Comparison of ENCODE assay signal across 8 cellular contexts in the genomic region with DNA sequence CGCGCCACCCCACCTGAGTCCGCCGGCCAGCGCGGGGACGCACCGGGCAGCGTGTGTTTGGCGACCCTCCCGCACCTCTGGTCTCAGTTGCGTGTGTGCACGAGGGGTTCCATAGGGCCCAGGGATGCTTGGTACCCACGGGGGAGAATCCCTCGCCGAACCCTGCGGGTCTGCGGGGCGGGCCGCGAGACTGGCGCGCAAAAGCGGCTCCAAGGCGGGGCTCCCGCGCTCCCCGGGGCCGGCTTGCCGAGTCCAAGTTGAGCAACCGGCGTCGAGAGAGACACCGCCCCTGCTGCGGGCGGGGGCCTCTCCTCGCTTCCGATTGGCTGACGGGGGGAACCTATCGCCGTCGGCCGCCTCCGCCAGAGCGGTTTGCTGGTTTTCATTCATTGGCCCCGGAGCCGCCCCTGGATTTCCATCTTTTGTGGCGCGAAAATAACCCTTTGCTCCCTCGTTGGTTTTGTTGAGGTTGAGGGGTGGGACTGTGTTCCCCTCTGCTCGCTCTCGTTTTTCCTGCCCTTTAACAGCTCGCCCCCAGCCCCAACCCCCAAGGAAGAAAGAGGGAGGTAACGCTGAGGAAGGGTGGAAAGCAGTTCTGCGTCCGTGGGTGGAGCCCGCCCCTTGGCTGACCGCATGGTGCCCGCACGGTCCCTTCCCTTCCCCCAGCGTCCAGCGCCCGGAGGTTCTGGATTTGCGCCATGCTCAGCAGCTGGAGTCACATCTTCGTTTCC. TPM values are rescaled to one million over a fixed set of nuclear protein-coding genes. Genes with fewer than 3 reads are reported as not detected.
DNase-seq lines count a peak whose midpoint lies in the region; TF ChIP-seq lines count a peak whose summit lies in the region.

No MANE protein-coding gene starts in this region.

- H3K9ac ChIP-seq in iPS-15b (ENCODE audit: low read depth, low read length) = peak overlapping the region; percentile 90

- POLR2A ChIA-PET in HEK293T (lab: Yijun Ruan, JAX) = interaction anchor here (0.7 to 3.3 kb wide), 8 partner anchors 9 to 203 kb away, joined by 3 to 31 read pairs (median 4); no protein-coding TSS in a partner anchor

- CTCF ChIA-PET in HEK293T (lab: Yijun Ruan, JAX) = interaction anchor here (0.7 to 1.2 kb wide), 3 partner anchors 44 to 1628 kb away, joined by 3 to 5 read pairs (median 3); no protein-coding TSS in a partner anchor

- no peaks in the 10 kb centered on the region for H3K9me3 ChIP-seq in iPS-15b (ENCODE audit: control insufficient read depth, insufficient read depth, low read length)

- H3K4me3 ChIP-seq in iPS-15b (ENCODE audit: low read depth, low read length) = peak overlapping the region; percentile 79

- no peaks in the 10 kb centered on the region for H3K27me3 ChIP-seq in iPS-15b (ENCODE audit: control insufficient read depth, insufficient read depth, low read length)

- no peaks in the 10 kb centered on the region for H3K36me3 ChIP-seq in iPS-15b (ENCODE audit: control insufficient read depth, insufficient read depth, low read length)

- peaks cover 3% of the 10 kb centered on the region for H3K4me1 ChIP-seq in iPS-15b (ENCODE audit: control insufficient read depth, insufficient read depth, low read length)

- peak; percentile 78 for DNase-seq in NCI-H2029 (lab: John Stamatoyannopoulos, UW)
- DNase-seq in NCI-H2029 treated with DMSO at 0.1 percent for 48 hours (lab: John Stamatoyannopoulos, UW) = no peak
- DNase-seq in HEK293T (ENCODE audit: extremely low spot score) = peak; percentile 84
- DNase-seq in M059J (ENCODE audit: low read depth) = peak; percentile 97
- DNase-seq in RPMI8226 = peak; percentile 99
- peak; percentile 87 for DNase-seq in amniotic stem cell (lab: John Stamatoyannopoulos, UW)
- peak; percentile 53 for DNase-seq in stimulated activated CD4-positive, alpha-beta T cell treated with anti-CD3 and anti-CD28 coated beads, Interleukin-12 subunit alpha, Interleukin-12 subunit beta, amount 100 ng/mL, for 4 hours

TF ChIP-seq in HEK293T, 16 proteins besides CTCF, POLR2A, EP300 and RAD21:
- no peak for TF ChIP-seq NFRKB (IDR thresholded peaks at IDR 0.05)
- no peak for TF ChIP-seq HDGF (IDR thresholded peaks at IDR 0.05; ENCODE audit: borderline replicate concordance)
- peak; percentile 89 for TF ChIP-seq L3MBTL2 (conservative IDR thresholded peaks at IDR 0.05)
- TF ChIP-seq CTBP1 (IDR thresholded peaks at IDR 0.05; ENCODE audit: borderline replicate concordance) = no peak; the same call in 1 of the 2 replicates
- TF ChIP-seq, protein P1, sequence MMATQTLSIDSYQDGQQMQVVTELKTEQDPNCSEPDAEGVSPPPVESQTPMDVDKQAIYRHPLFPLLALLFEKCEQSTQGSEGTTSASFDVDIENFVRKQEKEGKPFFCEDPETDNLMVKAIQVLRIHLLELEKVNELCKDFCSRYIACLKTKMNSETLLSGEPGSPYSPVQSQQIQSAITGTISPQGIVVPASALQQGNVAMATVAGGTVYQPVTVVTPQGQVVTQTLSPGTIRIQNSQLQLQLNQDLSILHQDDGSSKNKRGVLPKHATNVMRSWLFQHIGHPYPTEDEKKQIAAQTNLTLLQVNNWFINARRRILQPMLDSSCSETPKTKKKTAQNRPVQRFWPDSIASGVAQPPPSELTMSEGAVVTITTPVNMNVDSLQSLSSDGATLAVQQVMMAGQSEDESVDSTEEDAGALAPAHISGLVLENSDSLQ (IDR thresholded peaks at IDR 0.05) = no peak
- no peak for TF ChIP-seq FOXA1 (IDR thresholded peaks at IDR 0.05)
- no peak for TF ChIP-seq FOXK2 (IDR thresholded peaks at IDR 0.05)
- no peak for TF ChIP-seq SUZ12 (IDR thresholded peaks at IDR 0.05)
- TF ChIP-seq ZNF384 (IDR thresholded peaks at IDR 0.05) = no peak
- no peak for TF ChIP-seq LEF1 (IDR thresholded peaks at IDR 0.05; ENCODE audit: borderline replicate concordance)
- peak; percentile 66; the same call in 1 of the 2 replicates for TF ChIP-seq FOXM1 (IDR thresholded peaks at IDR 0.05; ENCODE audit: borderline replicate concordance)
- no peak for TF ChIP-seq BHLHE40 (IDR thresholded peaks at IDR 0.05; ENCODE audit: borderline replicate concordance)
- no peak for TF ChIP-seq TARDBP (IDR thresholded peaks at IDR 0.05)
- TF ChIP-seq SP1 (IDR thresholded peaks at IDR 0.05) = no peak
- no peak; the same call in 1 of the 2 replicates for TF ChIP-seq ELF4 (IDR thresholded peaks at IDR 0.05)
- no peak for TF ChIP-seq ARNT (IDR thresholded peaks at IDR 0.05)

RNA-seq across cellular contexts. Expression of a gene that starts 4.0 kb away (rescaled TPM):
- 50.6 and 76.9 TPM in 2 replicates for total RNA-seq in M059J (2014; rRNA removed; shearing (Covaris generic))

RNA-seq across cellular contexts. Expression of a gene that starts 57.5 kb away (rescaled TPM):
- total RNA-seq in M059J (2014; rRNA removed; shearing (Covaris generic)) = 27.5 and 31.6 TPM in 2 replicates
